ENCODE assay signal across 7 cellular contexts in genomic region chr6:116450769-116451740, GRCh38.
DNase-seq lines count a peak whose midpoint lies in the region; ATAC-seq and TF ChIP-seq lines count a peak whose summit lies in the region.

No MANE protein-coding gene starts in this region.

- DNase-seq in NCI-H2196 (lab: John Stamatoyannopoulos, UW; ENCODE audit: unreplicated experiment) = peak; percentile 63
- peak in 1 of 2 donors; percentile 28 for DNase-seq in memory B cell (ENCODE audit: low spot score in 2 of 2)
- DNase-seq in EL = no peak
- DNase-seq in HPDE6-E6E7 (ENCODE audit: extremely low spot score) = no peak

- H3K4me1 Mint-ChIP-seq in memory B cell = peaks cover 20% of the 10 kb centered on the region

- peak overlapping the region; percentile 11 for H3K4me3 Mint-ChIP-seq in memory B cell

- H3K27me3 Mint-ChIP-seq in memory B cell = no peaks in the 10 kb centered on the region

- H3K36me3 Mint-ChIP-seq in memory B cell = peaks cover 2% of the 10 kb centered on the region

- no peaks in the 10 kb centered on the region for H3K9me3 Mint-ChIP-seq in memory B cell

- H3K27ac Mint-ChIP-seq in memory B cell = peak overlapping the region; percentile 36

- ATAC-seq in GM19023 (IDR thresholded peaks at IDR 0.05; ENCODE audit: unreplicated experiment) (peak; percentile 74), HG02840 (IDR thresholded peaks at IDR 0.05; ENCODE audit: low FRiP score, unreplicated experiment) (peak; percentile 84), memory B cell (ENCODE audit: low read depth) (peak; percentile 99), SK-N-SH treated with all-trans-retinoic acid at 6 μM for 48 hours (no peak)

TF ChIP-seq in SK-N-SH treated with all-trans-retinoic acid at 6 μM for 48 hours, 23 proteins besides CTCF, POLR2A, EP300 and RAD21:
- TF ChIP-seq GLIS3 (CRISPR knock-in tag; IDR thresholded peaks at IDR 0.05) = no peak
- TF ChIP-seq ZFP3 (CRISPR knock-in tag; IDR thresholded peaks at IDR 0.05) = no peak
- no peak for TF ChIP-seq ZC3H10 (CRISPR knock-in tag; IDR thresholded peaks at IDR 0.05)
- no peak for TF ChIP-seq CSDC2 (CRISPR knock-in tag; IDR thresholded peaks at IDR 0.05)
- no peak for TF ChIP-seq TCF4 (CRISPR knock-in tag; IDR thresholded peaks at IDR 0.05; ENCODE audit: borderline replicate concordance)
- no peak for TF ChIP-seq OSR1 (CRISPR knock-in tag; IDR thresholded peaks at IDR 0.05)
- no peak for TF ChIP-seq ZNF70 (CRISPR knock-in tag; IDR thresholded peaks at IDR 0.05)
- TF ChIP-seq ZFP30 (CRISPR knock-in tag; IDR thresholded peaks at IDR 0.05) = no peak
- no peak for TF ChIP-seq CREB5 (CRISPR knock-in tag; IDR thresholded peaks at IDR 0.05; ENCODE audit: low read depth)
- no peak for TF ChIP-seq SNAI2 (CRISPR knock-in tag; IDR thresholded peaks at IDR 0.05)
- no peak for TF ChIP-seq ZNF565 (CRISPR knock-in tag; conservative IDR thresholded peaks at IDR 0.05; ENCODE audit: low read depth)
